9 cellular contexts compared by ENCODE assay signal in the genomic region with DNA sequence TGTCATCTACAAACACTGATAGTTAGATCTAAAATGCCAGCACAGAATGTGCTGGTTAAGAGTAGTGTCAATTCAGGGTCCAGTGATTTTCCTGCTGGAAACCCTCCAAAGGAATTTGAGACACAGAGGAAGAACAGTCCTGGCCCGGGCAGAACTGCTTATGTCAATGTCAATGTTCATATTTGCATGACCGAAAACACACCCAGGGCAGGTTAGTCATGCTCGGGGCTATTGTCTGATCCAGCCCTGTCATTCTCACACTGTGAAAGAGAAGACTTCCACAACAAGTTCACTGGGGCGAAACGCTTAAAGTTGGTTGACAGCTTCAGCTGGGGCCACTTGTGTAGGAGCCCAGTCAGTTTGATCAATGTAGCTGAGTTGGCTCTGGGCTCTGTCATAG.
DNase-seq lines count a peak whose midpoint lies in the region; ATAC-seq and TF ChIP-seq lines count a peak whose summit lies in the region.
"Had no signal": no experiment of that assay in that cellular context is flagged by ENCODE, and none has a peak within 500 bp of the region (broad histone marks: within the 10 kb centered on the region; RNA-seq: fewer than 3 reads in every experiment).

No MANE protein-coding gene starts in this region.

- TF ChIP-seq POLR2A in tibial nerve (IDR thresholded peaks at IDR 0.05), result no peak

- H3K4me3 ChIP-seq in BLaER1 treated with 17β-estradiol and CSF1 and Interleukin-3, amounts not matched to agents 10 nM and 100 nM, result no peak overlapping the region
- no peak overlapping the region for H3K4me3 ChIP-seq in esophagus (ENCODE audit: low read depth in 1 of 2, low read length in 2 of 2)
- no peak overlapping the region for H3K4me3 ChIP-seq in tibial nerve
- H3K4me3 ChIP-seq: SK-N-MC had no signal

- ATAC-seq in GM21367 (IDR thresholded peaks at IDR 0.05; ENCODE audit: unreplicated experiment) (peak; percentile 89), HG03558 (IDR thresholded peaks at IDR 0.05; ENCODE audit: extremely low read depth, unreplicated experiment) (peak; percentile 82), omental fat pad (ENCODE audit: low FRiP score) (no peak)

- H3K4me2 ChIP-seq in BLaER1 treated with 17β-estradiol and CSF1 and Interleukin-3, amounts not matched to agents 10 nM and 100 nM, result peak overlapping the region; percentile 28 to 61 (median 52); a peak in 21 of 22 replicates

- no peaks in the 10 kb centered on the region for H3K9me3 ChIP-seq in BLaER1 treated with 17β-estradiol and CSF1 and Interleukin-3, amounts not matched to agents 10 nM and 100 nM (replicated peaks in 1 of 11)
- no peaks in the 10 kb centered on the region for H3K9me3 ChIP-seq in esophagus (ENCODE audit: control insufficient read depth in 2 of 2, insufficient read depth in 1 of 2, low read depth in 1 of 2, low read length in 1 of 2)
- no peaks in the 10 kb centered on the region for H3K9me3 ChIP-seq in tibial nerve

- TF ChIP-seq EP300 in tibial nerve (IDR thresholded peaks at IDR 0.05), result no peak

- WGBS in esophagus, 2 donors, result 33 to 45% methylated on average over 5 of the region's 5 CpGs
- WGBS in tibial nerve, 2 donors, result 52 to 62% methylated on average over 5 of the region's 5 CpGs

- peaks cover 15 to 47% (median 32%) of the 10 kb centered on the region in 10 experiments for H3K4me1 ChIP-seq in BLaER1 treated with 17β-estradiol and CSF1 and Interleukin-3, amounts not matched to agents 10 nM and 100 nM
- peaks cover 0 to 5% of the 10 kb centered on the region in 2 donors for H3K4me1 ChIP-seq in esophagus (ENCODE audit: control insufficient read depth in 2 of 2, insufficient read depth in 2 of 2, low read length in 1 of 2)
- no peaks in the 10 kb centered on the region for H3K4me1 ChIP-seq in tibial nerve

- no peak for TF ChIP-seq CTCF in omental fat pad (IDR thresholded peaks at IDR 0.05)
- no peak for TF ChIP-seq CTCF in tibial nerve (IDR thresholded peaks at IDR 0.05)

- H3K9ac ChIP-seq in BLaER1 treated with 17β-estradiol and CSF1 and Interleukin-3, amounts not matched to agents 10 nM and 100 nM, result 0 out of 22 replicates have a peak overlapping the region, but pooled peaks of 1 of the 11 experiments have one; percentile 26

- DNase-seq in omental fat pad (ENCODE audit: low spot score), result no peak
- DNase-seq in tibial nerve (ENCODE audit: low spot score in 2 of 2), result no peak
- DNase-seq in stimulated activated CD8-positive, alpha-beta memory T cell treated with anti-CD3 and anti-CD28 coated beads, Interleukin-4, amount 100 ng/mL, for 48 hours, result no peak
- DNase-seq in hippocampal formation (lab: John Stamatoyannopoulos, UW), result no peak

- no peaks in the 10 kb centered on the region for H3K36me3 ChIP-seq in BLaER1 treated with 17β-estradiol and CSF1 and Interleukin-3, amounts not matched to agents 10 nM and 100 nM
- no peaks in the 10 kb centered on the region for H3K36me3 ChIP-seq in esophagus (ENCODE audit: control insufficient read depth in 2 of 2, insufficient read depth in 2 of 2, low read length in 1 of 2)
- H3K36me3 ChIP-seq in tibial nerve, result no peaks in the 10 kb centered on the region

- H3K27ac ChIP-seq in BLaER1 treated with 17β-estradiol and CSF1 and Interleukin-3, amounts not matched to agents 10 nM and 100 nM, result peak overlapping the region in 9 of 11 experiments; percentile 7 to 62 (median 32); a peak in 12 of 22 replicates
- H3K27ac ChIP-seq in esophagus (ENCODE audit: low read depth in 2 of 2, low read length in 1 of 2), result peak overlapping the region; percentile 67 to 80
- H3K27ac ChIP-seq in tibial nerve, result no peak overlapping the region
- H3K27ac ChIP-seq: SK-N-MC had no signal

- no peaks in the 10 kb centered on the region for H4K20me1 ChIP-seq in BLaER1 treated with 17β-estradiol and CSF1 and Interleukin-3, amounts not matched to agents 10 nM and 100 nM

- H3K27me3 ChIP-seq in BLaER1 treated with 17β-estradiol and CSF1 and Interleukin-3, amounts not matched to agents 10 nM and 100 nM, result no peaks in the 10 kb centered on the region
- no peaks in the 10 kb centered on the region for H3K27me3 ChIP-seq in esophagus (ENCODE audit: control insufficient read depth in 1 of 2, insufficient read depth in 2 of 2, low read length in 2 of 2)
- no peaks in the 10 kb centered on the region for H3K27me3 ChIP-seq in tibial nerve

Comparison
In these comparisons a context has a peak if more than half of its experiments do, and no peak if none do; other contexts are left out.
1. H3K27ac ChIP-seq: peak in BLaER1 treated with 17β-estradiol and CSF1 and Interleukin-3, amounts not matched to agents 10 nM and 100 nM (9 of 11) and esophagus (2 of 2); none in tibial nerve (0 of 4).